28 cellular contexts compared by ENCODE assay signal in the genomic region with DNA sequence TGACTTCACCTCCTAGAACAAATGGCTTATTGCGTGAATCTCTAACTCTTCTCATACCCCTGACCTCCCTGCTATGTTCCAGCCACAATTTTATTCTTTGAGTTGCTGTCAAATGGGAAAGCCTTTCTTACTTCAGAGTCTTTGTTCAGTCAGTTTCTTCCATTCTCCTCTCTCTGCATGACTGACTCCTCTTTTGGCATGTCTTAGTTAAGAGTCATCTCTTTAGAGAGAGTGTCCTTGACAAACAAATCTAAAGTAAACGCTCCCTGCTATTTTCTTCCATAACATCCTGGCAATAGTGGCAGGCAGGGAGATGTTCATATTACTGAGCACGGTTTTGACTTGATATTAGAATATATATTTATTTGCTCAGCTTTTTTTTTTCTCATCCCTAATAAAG.
DNase-seq lines count a peak whose midpoint lies in the region; FAIRE-seq and TF ChIP-seq lines count a peak whose summit lies in the region.
"Had no signal": no experiment of that assay in that cellular context is flagged by ENCODE, and none has a peak within 500 bp of the region (broad histone marks: within the 10 kb centered on the region; RNA-seq: fewer than 3 reads in every experiment).

No MANE protein-coding gene starts in this region.

- H3K4me1 Mint-ChIP-seq in neural progenitor cell, result peaks cover 25% of the 10 kb centered on the region
- H3K4me1 Mint-ChIP-seq: CD4-positive, alpha-beta memory T cell; stimulated activated memory B cell treated with anti-CD40 and anti-IgM and Interleukin-4, amounts not matched to agents 10 μg/mL and 1 μg/mL and 100 μg/mL, for 72 hours had no signal

- peak; percentile 62 for FAIRE-seq in RCC 7860 (lab: Jason Lieb, UNC)
- FAIRE-seq in small intestine (lab: Jason Lieb, UNC), result no peak
- FAIRE-seq: GM19239 had no signal

- TF ChIP-seq CTCF in epithelial cell of proximal tubule (conservative IDR thresholded peaks at IDR 0.05; ENCODE audit: low read depth, low read length) (no peak), neural progenitor cell (IDR thresholded peaks at IDR 0.05) (no peak)

- H3K27me3 ChIP-seq in neural progenitor cell (no peaks in the 10 kb centered on the region), small intestine (ENCODE audit: control insufficient read depth in 2 of 2, insufficient read depth in 2 of 2, low read length in 2 of 2) (no peaks in the 10 kb centered on the region)
- H3K27me3 ChIP-seq: adrenal gland, cardiac muscle cell, suprapubic skin, uterus had no signal

- H3K9me3 ChIP-seq in neural progenitor cell (ENCODE audit: low read depth) (no peaks in the 10 kb centered on the region), small intestine (ENCODE audit: control insufficient read depth, low read depth) (no peaks in the 10 kb centered on the region)
- H3K9me3 ChIP-seq: adrenal gland, suprapubic skin, uterus had no signal

- H4K20me1 ChIP-seq in neural progenitor cell (ENCODE audit: low read depth), result no peaks in the 10 kb centered on the region

- no peaks in the 10 kb centered on the region for H3K36me3 ChIP-seq in neural progenitor cell
- H3K36me3 ChIP-seq in small intestine (ENCODE audit: control insufficient read depth in 2 of 2, insufficient read depth in 2 of 2, low read length in 2 of 2), result no peaks in the 10 kb centered on the region
- H3K36me3 ChIP-seq: adrenal gland, cardiac muscle cell, suprapubic skin, uterus had no signal

- 57 to 77% (median 66%) methylated on average over 3 of the region's 3 CpGs for WGBS in small intestine, 3 donors

- peak overlapping the region; percentile 9 for H3K27ac ChIP-seq in neural progenitor cell
- H3K27ac ChIP-seq in small intestine (ENCODE audit: low read depth in 1 of 2, low read length in 1 of 2), result no peak overlapping the region
- H3K27ac ChIP-seq: adrenal gland, cardiac muscle cell, RWPE1, skin epidermis, suprapubic skin, uterus had no signal

- H3K27me3 Mint-ChIP-seq in neural progenitor cell (ENCODE audit: insufficient read depth, low read depth), result no peaks in the 10 kb centered on the region

- peaks cover 2% of the 10 kb centered on the region for H3K9me3 Mint-ChIP-seq in neural progenitor cell
- H3K9me3 Mint-ChIP-seq: activated CD8-positive, alpha-beta T cell treated with anti-CD3 and anti-CD28 coated beads for 36 hours; GM23338; stimulated activated memory B cell treated with anti-CD40 and anti-IgM and Interleukin-4, amounts not matched to agents 10 μg/mL and 1 μg/mL and 100 μg/mL, for 72 hours had no signal

- H3K4me1 ChIP-seq in neural progenitor cell, result peaks cover 13% of the 10 kb centered on the region
- no peaks in the 10 kb centered on the region for H3K4me1 ChIP-seq in small intestine (ENCODE audit: control insufficient read depth in 2 of 2, insufficient read depth in 1 of 2, low read depth in 1 of 2, low read length in 1 of 2)
- H3K4me1 ChIP-seq: adrenal gland, suprapubic skin, uterus had no signal

- no peaks in the 10 kb centered on the region for H3K79me2 ChIP-seq in neural progenitor cell (ENCODE audit: low read depth)

- H3K9ac ChIP-seq in neural progenitor cell, result no peak overlapping the region

- H3K4me2 ChIP-seq in neural progenitor cell, result no peak overlapping the region
- H3K4me2 ChIP-seq: GM23338 had no signal

- no peak overlapping the region for H3K4me3 ChIP-seq in epithelial cell of proximal tubule (ENCODE audit: low read depth, low read length)
- no peak overlapping the region for H3K4me3 ChIP-seq in neural progenitor cell
- H3K4me3 ChIP-seq in small intestine (ENCODE audit: low read depth in 1 of 2, low read length in 2 of 2), result no peak overlapping the region
- H3K4me3 ChIP-seq: adrenal gland, cardiac muscle cell, GM23338, lung, skin epidermis, suprapubic skin, uterus had no signal

- H3K4me3 Mint-ChIP-seq in neural progenitor cell, result no peak overlapping the region
- H3K4me3 Mint-ChIP-seq: activated CD8-positive, alpha-beta T cell treated with anti-CD3 and anti-CD28 coated beads for 36 hours; CD4-positive, alpha-beta memory T cell; GM23338; stimulated activated memory B cell treated with anti-CD40 and anti-IgM and Interleukin-4, amounts not matched to agents 10 μg/mL and 1 μg/mL and 100 μg/mL, for 72 hours had no signal

- H3F3A ChIP-seq in neural progenitor cell (ENCODE audit: low read depth), result no peaks in the 10 kb centered on the region

- H2AFZ ChIP-seq in neural progenitor cell (replicated peaks), result no peak overlapping the region
- H2AFZ ChIP-seq: GM23338 had no signal

- peak overlapping the region; percentile 87 for H3K27ac Mint-ChIP-seq in neural progenitor cell
- H3K27ac Mint-ChIP-seq: activated CD8-positive, alpha-beta T cell treated with anti-CD3 and anti-CD28 coated beads for 36 hours; CD4-positive, alpha-beta memory T cell; GM23338; stimulated activated memory B cell treated with anti-CD40 and anti-IgM and Interleukin-4, amounts not matched to agents 10 μg/mL and 1 μg/mL and 100 μg/mL, for 72 hours had no signal

- peak; percentile 47 for DNase-seq in ELR (ENCODE audit: low read depth)
- peak; percentile 71 for DNase-seq in RCC 7860 (ENCODE audit: low spot score)
- DNase-seq in epithelial cell of proximal tubule (ENCODE audit: low read depth), result peak; percentile 66
- DNase-seq in neural progenitor cell (ENCODE audit: low spot score), result peak; percentile 20
- no peak for DNase-seq in DMS79 treated with DMSO at 0.1 percent for 48 hours (lab: John Stamatoyannopoulos, UW)
- DNase-seq in small intestine, result no peak
- no peak for DNase-seq in SIG-M5 treated with dmso at 0.1 percent for 504 hours (lab: John Stamatoyannopoulos, UW; ENCODE audit: unreplicated experiment)
- DNase-seq in activated naive CD4-positive, alpha-beta T cell (lab: John Stamatoyannopoulos, UW), result no peak
- DNase-seq: activated CD8-positive, alpha-beta T cell treated with anti-CD3 and anti-CD28 coated beads for 36 hours; activated gamma-delta T cell treated with Interleukin-2 at 50 U/mL for 16 hours; activated T-cell treated with anti-CD3 and anti-CD28 coated beads for 4 hours; adrenal gland; CD4-positive, alpha-beta memory T cell; cortex of kidney; DMS79; foreskin melanocyte; islet precursor cell; NCI-H2081 treated with DMSO at 0.1 percent for 48 hours; NCI-H510A treated with DMSO at 0.1 percent for 48 hours; uterus had no signal

- H3K36me3 Mint-ChIP-seq in neural progenitor cell, result no peaks in the 10 kb centered on the region
- H3K36me3 Mint-ChIP-seq: CD4-positive, alpha-beta memory T cell; stimulated activated memory B cell treated with anti-CD40 and anti-IgM and Interleukin-4, amounts not matched to agents 10 μg/mL and 1 μg/mL and 100 μg/mL, for 72 hours had no signal

Comparison
In these comparisons a context has a peak if more than half of its experiments do, and no peak if none do; other contexts are left out.
1. DNase-seq: peak in ELR (single experiment), RCC 7860 (single experiment), epithelial cell of proximal tubule (single experiment) and neural progenitor cell (single experiment); none in DMS79 treated with DMSO at 0.1 percent for 48 hours (single experiment), small intestine (single experiment), SIG-M5 treated with dmso at 0.1 percent for 504 hours (single experiment) and activated naive CD4-positive, alpha-beta T cell (0 of 4).